In the genomic region with DNA sequence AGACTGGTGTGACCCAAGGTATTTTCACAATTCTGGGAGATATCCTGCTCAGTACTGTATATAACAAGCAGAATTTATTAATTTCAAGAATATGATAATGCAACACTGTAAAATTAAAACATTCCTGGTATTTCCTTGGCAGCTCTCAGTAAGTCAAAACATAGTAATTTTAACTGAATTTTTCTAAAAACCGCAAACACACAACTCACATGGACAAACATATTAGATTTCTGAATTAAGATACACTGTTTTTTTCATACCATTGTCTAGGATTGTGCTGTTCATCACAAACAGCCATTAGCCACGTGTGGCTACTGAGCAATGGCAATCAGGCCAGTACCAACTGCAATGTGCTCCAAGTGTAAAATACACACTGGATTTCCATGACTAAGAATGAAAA, we compare ENCODE assay signal across 2 cellular contexts.
TF ChIP-seq lines count a peak whose summit lies in the region.

No MANE protein-coding gene starts in this region.

TF ChIP-seq in SK-N-SH, 30 proteins besides CTCF, POLR2A, EP300 and RAD21 (continued from another document):
- TF ChIP-seq, protein P1, sequence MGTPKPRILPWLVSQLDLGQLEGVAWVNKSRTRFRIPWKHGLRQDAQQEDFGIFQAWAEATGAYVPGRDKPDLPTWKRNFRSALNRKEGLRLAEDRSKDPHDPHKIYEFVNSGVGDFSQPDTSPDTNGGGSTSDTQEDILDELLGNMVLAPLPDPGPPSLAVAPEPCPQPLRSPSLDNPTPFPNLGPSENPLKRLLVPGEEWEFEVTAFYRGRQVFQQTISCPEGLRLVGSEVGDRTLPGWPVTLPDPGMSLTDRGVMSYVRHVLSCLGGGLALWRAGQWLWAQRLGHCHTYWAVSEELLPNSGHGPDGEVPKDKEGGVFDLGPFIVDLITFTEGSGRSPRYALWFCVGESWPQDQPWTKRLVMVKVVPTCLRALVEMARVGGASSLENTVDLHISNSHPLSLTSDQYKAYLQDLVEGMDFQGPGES (IDR thresholded peaks at IDR 0.05; ENCODE audit: low read depth, low read length) = no peak
- TF ChIP-seq, protein P2, sequence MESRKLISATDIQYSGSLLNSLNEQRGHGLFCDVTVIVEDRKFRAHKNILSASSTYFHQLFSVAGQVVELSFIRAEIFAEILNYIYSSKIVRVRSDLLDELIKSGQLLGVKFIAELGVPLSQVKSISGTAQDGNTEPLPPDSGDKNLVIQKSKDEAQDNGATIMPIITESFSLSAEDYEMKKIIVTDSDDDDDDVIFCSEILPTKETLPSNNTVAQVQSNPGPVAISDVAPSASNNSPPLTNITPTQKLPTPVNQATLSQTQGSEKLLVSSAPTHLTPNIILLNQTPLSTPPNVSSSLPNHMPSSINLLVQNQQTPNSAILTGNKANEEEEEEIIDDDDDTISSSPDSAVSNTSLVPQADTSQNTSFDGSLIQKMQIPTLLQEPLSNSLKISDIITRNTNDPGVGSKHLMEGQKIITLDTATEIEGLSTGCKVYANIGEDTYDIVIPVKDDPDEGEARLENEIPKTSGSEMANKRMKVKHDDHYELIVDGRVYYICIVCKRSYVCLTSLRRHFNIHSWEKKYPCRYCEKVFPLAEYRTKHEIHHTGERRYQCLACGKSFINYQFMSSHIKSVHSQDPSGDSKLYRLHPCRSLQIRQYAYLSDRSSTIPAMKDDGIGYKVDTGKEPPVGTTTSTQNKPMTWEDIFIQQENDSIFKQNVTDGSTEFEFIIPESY (IDR thresholded peaks at IDR 0.05; ENCODE audit: borderline replicate concordance, low read depth) = no peak
- TF ChIP-seq MEF2A (IDR thresholded peaks at IDR 0.05; ENCODE audit: borderline replicate concordance, low read depth) = no peak
- TF ChIP-seq SIN3A (IDR thresholded peaks at IDR 0.05; ENCODE audit: borderline replicate concordance, low read depth, low read length) = no peak
- no peak for TF ChIP-seq SMC3 (IDR thresholded peaks at IDR 0.05; ENCODE audit: low read depth, low read length)
- TF ChIP-seq JUND (IDR thresholded peaks at IDR 0.05) = no peak
- TF ChIP-seq FOXM1 (IDR thresholded peaks at IDR 0.05; ENCODE audit: low read depth) = no peak
- TF ChIP-seq GATA2 (CRISPR knock-in tag; IDR thresholded peaks at IDR 0.05) = no peak
TF ChIP-seq in SK-N-SH: peak in this region for 0.

TF ChIP-seq in SK-N-SH treated with all-trans-retinoic acid at 6 μM for 48 hours, 23 proteins besides CTCF, POLR2A, EP300 and RAD21 (continued from another document):
- TF ChIP-seq, protein P3, sequence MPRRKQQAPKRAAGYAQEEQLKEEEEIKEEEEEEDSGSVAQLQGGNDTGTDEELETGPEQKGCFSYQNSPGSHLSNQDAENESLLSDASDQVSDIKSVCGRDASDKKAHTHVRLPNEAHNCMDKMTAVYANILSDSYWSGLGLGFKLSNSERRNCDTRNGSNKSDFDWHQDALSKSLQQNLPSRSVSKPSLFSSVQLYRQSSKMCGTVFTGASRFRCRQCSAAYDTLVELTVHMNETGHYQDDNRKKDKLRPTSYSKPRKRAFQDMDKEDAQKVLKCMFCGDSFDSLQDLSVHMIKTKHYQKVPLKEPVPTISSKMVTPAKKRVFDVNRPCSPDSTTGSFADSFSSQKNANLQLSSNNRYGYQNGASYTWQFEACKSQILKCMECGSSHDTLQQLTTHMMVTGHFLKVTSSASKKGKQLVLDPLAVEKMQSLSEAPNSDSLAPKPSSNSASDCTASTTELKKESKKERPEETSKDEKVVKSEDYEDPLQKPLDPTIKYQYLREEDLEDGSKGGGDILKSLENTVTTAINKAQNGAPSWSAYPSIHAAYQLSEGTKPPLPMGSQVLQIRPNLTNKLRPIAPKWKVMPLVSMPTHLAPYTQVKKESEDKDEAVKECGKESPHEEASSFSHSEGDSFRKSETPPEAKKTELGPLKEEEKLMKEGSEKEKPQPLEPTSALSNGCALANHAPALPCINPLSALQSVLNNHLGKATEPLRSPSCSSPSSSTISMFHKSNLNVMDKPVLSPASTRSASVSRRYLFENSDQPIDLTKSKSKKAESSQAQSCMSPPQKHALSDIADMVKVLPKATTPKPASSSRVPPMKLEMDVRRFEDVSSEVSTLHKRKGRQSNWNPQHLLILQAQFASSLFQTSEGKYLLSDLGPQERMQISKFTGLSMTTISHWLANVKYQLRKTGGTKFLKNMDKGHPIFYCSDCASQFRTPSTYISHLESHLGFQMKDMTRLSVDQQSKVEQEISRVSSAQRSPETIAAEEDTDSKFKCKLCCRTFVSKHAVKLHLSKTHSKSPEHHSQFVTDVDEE (CRISPR knock-in tag; IDR thresholded peaks at IDR 0.05) = no peak
